ENCODE assay signal across 8 cellular contexts in genomic region chr11:86151188-86152005, GRCh38.
DNase-seq lines count a peak whose midpoint lies in the region; ATAC-seq, FAIRE-seq and TF ChIP-seq lines count a peak whose summit lies in the region.

No MANE protein-coding gene starts in this region.

- in situ Hi-C loops in HepG2 (cut with HindIII; ENCODE audit: extremely low pct_ligation_motif_present, low pct_unique_long_range_greater_than_20kb), result no loop called here

- WGBS in body of pancreas, 2 donors, result 21 to 24% methylated on average over 3 of the region's 3 CpGs
- WGBS in HepG2 (ENCODE audit: low lambda C conversion rate), result 0% methylated on average over 1 of the region's 3 CpGs

- no peaks in the 10 kb centered on the region for H3K9me3 ChIP-seq in body of pancreas
- no peaks in the 10 kb centered on the region for H3K9me3 ChIP-seq in HepG2 (ENCODE audit: low read length)
- no peaks in the 10 kb centered on the region for H3K9me3 ChIP-seq in upper lobe of right lung

- no TSS peak for BruUV-seq in HepG2 (replicated peaks; lab: Mats Ljungman, UMichigan)

- H4K20me1 ChIP-seq in KMS-11 (ENCODE audit: insufficient read depth), result no peaks in the 10 kb centered on the region
- H4K20me1 ChIP-seq in HepG2 (ENCODE audit: insufficient read depth, low read length), result no peaks in the 10 kb centered on the region

- no peak overlapping the region for H3K4me3 ChIP-seq in KMS-11 (IDR thresholded peaks at IDR 0.05; ENCODE audit: insufficient read depth, low read depth, low read length)
- H3K4me3 ChIP-seq in body of pancreas, result no peak overlapping the region
- H3K4me3 ChIP-seq in HepG2 (replicated peaks in 1 of 3; ENCODE audit: insufficient read depth in 1 of 3, low read depth in 2 of 3, low read length in 3 of 3), result no peak overlapping the region
- no peak overlapping the region for H3K4me3 ChIP-seq in upper lobe of right lung

- peak; percentile 60 for ATAC-seq in body of pancreas
- peak; percentile 28; the same call in 1 of the 3 replicates for ATAC-seq in HepG2
- peak; percentile 79 for ATAC-seq in upper lobe of right lung
- no peak for ATAC-seq in GM19023 (IDR thresholded peaks at IDR 0.05; ENCODE audit: unreplicated experiment)

- no peak; the same call in 1 of the 2 replicates for TF ChIP-seq CTCF in KMS-11 (conservative IDR thresholded peaks at IDR 0.05; ENCODE audit: low read depth, low read length)
- TF ChIP-seq CTCF in body of pancreas (IDR thresholded peaks at IDR 0.05), result no peak
- TF ChIP-seq CTCF in HepG2 (CRISPR knock-in tag; IDR thresholded peaks at IDR 0.05), result no peak
- TF ChIP-seq CTCF in upper lobe of right lung (IDR thresholded peaks at IDR 0.05), result no peak

- H3K79me2 ChIP-seq in KMS-11 (ENCODE audit: insufficient read depth, low read depth), result no peaks in the 10 kb centered on the region
- H3K79me2 ChIP-seq in HepG2 (ENCODE audit: insufficient read depth, low read length), result no peaks in the 10 kb centered on the region

- no peak for FAIRE-seq in HepG2 (lab: Jason Lieb, UNC)

- CTCF ChIA-PET in HepG2 (lab: Yijun Ruan, JAX; ENCODE audit: low intra/inter-chr PET ratio, low total read pairs), result no interaction called here

- no peak for TF ChIP-seq RAD21 in HepG2 (CRISPR knock-in tag; IDR thresholded peaks at IDR 0.05)

- POLR2A ChIA-PET in HepG2 (lab: Yijun Ruan, JAX), result no interaction called here

- H3K4me2 ChIP-seq in KMS-11, result peak overlapping the region; percentile 61
- no peak overlapping the region for H3K4me2 ChIP-seq in HepG2 (ENCODE audit: low read depth, low read length)

- H3K9ac ChIP-seq in KMS-11 (peak overlapping the region; percentile 5; the same call in 1 of the 2 replicates), HepG2 (ENCODE audit: insufficient read depth, low read depth, low read length) (no peak overlapping the region)

- TF ChIP-seq POLR2A in body of pancreas (IDR thresholded peaks at IDR 0.05) (no peak), HepG2 (IDR thresholded peaks at IDR 0.05; ENCODE audit: insufficient read depth in 1 of 2, low read depth in 2 of 2, low read length in 2 of 2) (no peak)

- H3K36me3 ChIP-seq in KMS-11 (ENCODE audit: insufficient read depth) (no peaks in the 10 kb centered on the region), body of pancreas (replicated peaks in 1 of 2; ENCODE audit: insufficient read depth in 1 of 2, low read depth in 2 of 2) (no peaks in the 10 kb centered on the region), HepG2 (replicated peaks in 1 of 2; ENCODE audit: control insufficient read depth in 1 of 2, insufficient read depth in 2 of 2, low read length in 2 of 2) (no peaks in the 10 kb centered on the region), upper lobe of right lung (no peaks in the 10 kb centered on the region)

- H3K27me3 ChIP-seq in KMS-11 (ENCODE audit: insufficient read depth, low read depth), result no peaks in the 10 kb centered on the region
- H3K27me3 ChIP-seq in body of pancreas, result no peaks in the 10 kb centered on the region
- no peaks in the 10 kb centered on the region for H3K27me3 ChIP-seq in HepG2 (ENCODE audit: control insufficient read depth in 1 of 2, insufficient read depth in 2 of 2, low read length in 2 of 2)
- no peaks in the 10 kb centered on the region for H3K27me3 ChIP-seq in upper lobe of right lung

- intact Hi-C loops in body of pancreas (cut with DNase I), result no loop called here
- intact Hi-C loops in HepG2 (cut with micrococcal nuclease; ENCODE audit: unreplicated experiment), result no loop called here
- intact Hi-C loops in upper lobe of right lung (cut with DNase I), result no loop called here

- no peak for TF ChIP-seq EP300 in HepG2 (IDR thresholded peaks at IDR 0.05; ENCODE audit: low read depth in 2 of 2, low read length in 2 of 2)
- no peak for TF ChIP-seq EP300 in HepG2 (CRISPR knock-in tag; IDR thresholded peaks at IDR 0.05; ENCODE audit: borderline replicate concordance)

- H3K27ac ChIP-seq in KMS-11, result peak overlapping the region; percentile 51
- H3K27ac ChIP-seq in body of pancreas, result peak overlapping the region; percentile 53 to 76 (median 72)
- no peak overlapping the region for H3K27ac ChIP-seq in HepG2 (ENCODE audit: extremely low read length, insufficient read depth, low read length)
- peak overlapping the region; percentile 67 for H3K27ac ChIP-seq in upper lobe of right lung

- DNase-seq in NCI-H1105 treated with DMSO at 0.1 percent for 48 hours (lab: John Stamatoyannopoulos, UW), result peak; percentile 2
- no peak for DNase-seq in NCI-H1105 (lab: John Stamatoyannopoulos, UW)
- DNase-seq in body of pancreas, result peak in 2 of 4 donors; percentile 25 to 29
- no peak for DNase-seq in HepG2 (ENCODE audit: low spot score)
- no peak for DNase-seq in upper lobe of right lung
- DNase-seq in AG08396 (ENCODE audit: low spot score), result no peak

- H3K4me1 ChIP-seq in KMS-11 (ENCODE audit: low read depth, poor library complexity, severe bottlenecking) (peaks cover 47% of the 10 kb centered on the region), body of pancreas (peaks cover 22% of the 10 kb centered on the region), HepG2 (ENCODE audit: insufficient read depth, low read length) (peaks cover 15% of the 10 kb centered on the region; the same call in 1 of the 2 replicates), upper lobe of right lung (peaks cover 28% of the 10 kb centered on the region)

- H2AFZ ChIP-seq in KMS-11 (ENCODE audit: low read depth), result peak overlapping the region; percentile 48
- H2AFZ ChIP-seq in HepG2 (ENCODE audit: low read length), result no peak overlapping the region

TF ChIP-seq in HepG2, 621 proteins besides CTCF, POLR2A, EP300 and RAD21:
- no peak for TF ChIP-seq ZNF512 (CRISPR knock-in tag; IDR thresholded peaks at IDR 0.05)
- no peak for TF ChIP-seq ZNF772 (CRISPR knock-in tag; IDR thresholded peaks at IDR 0.05)
- TF ChIP-seq SP2 (CRISPR knock-in tag; IDR thresholded peaks at IDR 0.05), result no peak
- TF ChIP-seq ZSCAN12 (CRISPR knock-in tag; IDR thresholded peaks at IDR 0.05), result no peak
- no peak for TF ChIP-seq PITX1 (CRISPR knock-in tag; IDR thresholded peaks at IDR 0.05)
- TF ChIP-seq ISL2 (CRISPR knock-in tag; IDR thresholded peaks at IDR 0.05), result no peak
- no peak for TF ChIP-seq ZNF724P (CRISPR knock-in tag; IDR thresholded peaks at IDR 0.05; ENCODE audit: borderline replicate concordance)
- TF ChIP-seq NR2F6 (IDR thresholded peaks at IDR 0.05), result no peak
- no peak for TF ChIP-seq NR2F6 (CRISPR knock-in tag; IDR thresholded peaks at IDR 0.05)
- no peak for TF ChIP-seq CC2D1A (CRISPR knock-in tag; IDR thresholded peaks at IDR 0.05)
- TF ChIP-seq DZIP1 (CRISPR knock-in tag; IDR thresholded peaks at IDR 0.05), result no peak
